In genomic region chr16:88507231-88507743, GRCh38 we compare ENCODE assay signal across 19 cellular contexts. TPM values are rescaled to one million over a fixed set of nuclear protein-coding genes. Genes with fewer than 3 reads are reported as not detected.
DNase-seq lines count a peak whose midpoint lies in the region; ATAC-seq, FAIRE-seq and TF ChIP-seq lines count a peak whose summit lies in the region.
"Had no signal": no experiment of that assay in that cellular context is flagged by ENCODE, and none has a peak within 500 bp of the region (broad histone marks: within the 10 kb centered on the region; RNA-seq: fewer than 3 reads in every experiment).

No MANE protein-coding gene starts in this region.

- in situ Hi-C loops in K562 (cut with MboI) = no loop called here

- peaks cover 6% of the 10 kb centered on the region for H3K9me1 ChIP-seq in K562 (ENCODE audit: control insufficient read depth, insufficient read depth, low read length)

- WGBS in K562 (ENCODE audit: insufficient coverage, low coverage, missing lambda C conversion rate) = 83% methylated on average over 9 of the region's 9 CpGs

- CTCF ChIA-PET in K562 (lab: Yijun Ruan, JAX; ENCODE audit: low intra/inter-chr PET ratio) (no interaction called here), OCI-LY7 (lab: Charles Lee; ENCODE audit: unreplicated experiment) (no interaction called here)

- no peak for FAIRE-seq in K562 (lab: Jason Lieb, UNC)
- FAIRE-seq: A204.1 had no signal

- H2AFZ ChIP-seq in K562 (ENCODE audit: low read depth, low read length) (no peak overlapping the region), OCI-LY7 (ENCODE audit: low read length) (no peak overlapping the region)

- H3K9me3 ChIP-seq in K562 (replicated peaks; ENCODE audit: control insufficient read depth, insufficient read depth, low read depth, low read length) (no peaks in the 10 kb centered on the region), OCI-LY7 (ENCODE audit: low read length) (no peaks in the 10 kb centered on the region), vagina (no peaks in the 10 kb centered on the region)

- intact Hi-C loops in K562 (cut with micrococcal nuclease) (no loop called here), OCI-LY7 (cut with micrococcal nuclease; ENCODE audit: unreplicated experiment) (no loop called here), vagina (cut with DNase I) (no loop called here)

- H3K4me2 ChIP-seq in K562 (ENCODE audit: insufficient read depth, low read length) (no peak overlapping the region; the same call in 1 of the 2 replicates), OCI-LY7 (ENCODE audit: low read length) (no peak overlapping the region)

- no peak for TF ChIP-seq EP300 in K562 (IDR thresholded peaks at IDR 0.05; ENCODE audit: low read length)

- H3K4me3 ChIP-seq in K562 (no peak overlapping the region), OCI-LY7 (ENCODE audit: low read depth, low read length, poor library complexity, severe bottlenecking) (no peak overlapping the region), vagina (no peak overlapping the region)
- H3K4me3 ChIP-seq: SK-N-MC had no signal

- no peaks in the 10 kb centered on the region for H3K9me2 ChIP-seq in OCI-LY7 (ENCODE audit: insufficient read depth, low read length)

- DNase-seq in A172 (ENCODE audit: low spot score) (peak; percentile 52), M059J (ENCODE audit: low read depth) (peak; percentile 32), K562 (ENCODE audit: extremely low read depth in 1 of 4, low spot score in 3 of 4) (no peak), glomerular visceral epithelial cell (ENCODE audit: extremely low spot score) (peak; percentile 9), Ammon's horn (ENCODE audit: low spot score) (no peak), OCI-LY7 (ENCODE audit: low spot score) (no peak), vagina (ENCODE audit: extremely low spot score in 2 of 2) (no peak)
- DNase-seq: CD4-positive, CD25-positive, alpha-beta regulatory T cell; GOT3; KBM-7; NCI-H1048; NCI-H1436 treated with DMSO at 0.1 percent for 48 hours; NCI-H2029 treated with DMSO at 0.1 percent for 48 hours; NCI-H2171 treated with DMSO at 0.1 percent for 48 hours; NCI-H748 treated with DMSO at 0.1 percent for 48 hours; Right ventricle myocardium superior had no signal

- ATAC-seq in K562 (no peak), GM18511 (IDR thresholded peaks at IDR 0.05; ENCODE audit: unreplicated experiment) (no peak)

- H3K9ac ChIP-seq in K562 (ENCODE audit: insufficient read depth in 1 of 2, low read depth in 2 of 2, low read length in 2 of 2) = peak overlapping the region in 1 of 2 experiments; percentile 54; a peak in 1 of 4 replicates

- H3K27ac ChIP-seq in K562 (ENCODE audit: extremely low read depth, low read depth, low read length) (no peak overlapping the region), OCI-LY7 (ENCODE audit: low read depth, low read length, poor library complexity, severe bottlenecking) (no peak overlapping the region), vagina (no peak overlapping the region)
- H3K27ac ChIP-seq: SK-N-MC had no signal

- BruUV-seq in K562 (replicated peaks; lab: Mats Ljungman, UMichigan) (no TSS peak), OCI-LY7 (replicated peaks; lab: Mats Ljungman, UMichigan) (no TSS peak)

- peaks cover 59% of the 10 kb centered on the region; the same call in 2 of the 3 replicates for H3K36me3 ChIP-seq in K562 (ENCODE audit: control insufficient read depth, insufficient read depth, low read length)
- no peaks in the 10 kb centered on the region for H3K36me3 ChIP-seq in OCI-LY7 (ENCODE audit: insufficient read depth, low read length)
- H3K36me3 ChIP-seq in vagina = no peaks in the 10 kb centered on the region

- H3K4me1 ChIP-seq in K562 (replicated peaks in 1 of 2; ENCODE audit: control insufficient read depth in 2 of 2, insufficient read depth in 2 of 2, low read length in 2 of 2) = peaks cover 31 to 96% of the 10 kb centered on the region in 2 experiments
- H3K4me1 ChIP-seq in OCI-LY7 (ENCODE audit: insufficient read depth, low read length, poor library complexity, severe bottlenecking) = peaks cover 12% of the 10 kb centered on the region
- peaks cover 8% of the 10 kb centered on the region for H3K4me1 ChIP-seq in vagina

- H3K27me3 ChIP-seq in K562 (ENCODE audit: control insufficient read depth in 2 of 2, insufficient read depth in 2 of 2, low read length in 2 of 2) (no peaks in the 10 kb centered on the region), vagina (no peaks in the 10 kb centered on the region)

- TF ChIP-seq RAD21 in K562 (CRISPR knock-in tag; conservative IDR thresholded peaks at IDR 0.05 in 1 of 2, IDR thresholded peaks at IDR 0.05 in 1 of 2) = no peak

- POLR2A ChIA-PET in K562 (lab: Yijun Ruan, JAX) (no interaction called here), OCI-LY7 (lab: Charles Lee) (no interaction called here)

- H3K79me2 ChIP-seq in K562 (ENCODE audit: control insufficient read depth, insufficient read depth, low read length) (peaks cover 46% of the 10 kb centered on the region), OCI-LY7 (ENCODE audit: insufficient read depth, low read depth, low read length) (no peaks in the 10 kb centered on the region)

- TF ChIP-seq POLR2A in K562 (conservative IDR thresholded peaks at IDR 0.05) (no peak), vagina (IDR thresholded peaks at IDR 0.05) (no peak)

- no peak for TF ChIP-seq CTCF in K562 (IDR thresholded peaks at IDR 0.05 in 2 of 3, conservative IDR thresholded peaks at IDR 0.05 in 1 of 3; ENCODE audit: insufficient read depth in 2 of 3, low read depth in 1 of 3, low read length in 3 of 3)
- no peak for TF ChIP-seq CTCF in OCI-LY7 (conservative IDR thresholded peaks at IDR 0.05; ENCODE audit: low read length)
- no peak for TF ChIP-seq CTCF in vagina (IDR thresholded peaks at IDR 0.05)

- H4K20me1 ChIP-seq in K562 (replicated peaks; ENCODE audit: control insufficient read depth, insufficient read depth, low read length) (no peaks in the 10 kb centered on the region), OCI-LY7 (ENCODE audit: insufficient read depth, low read length) (no peaks in the 10 kb centered on the region)

TF ChIP-seq in K562, 482 proteins besides CTCF, POLR2A, EP300 and RAD21:
- TF ChIP-seq RCOR1 (IDR thresholded peaks at IDR 0.05; ENCODE audit: borderline replicate concordance in 1 of 2, low read depth in 2 of 2, low read length in 2 of 2) = no peak
- TF ChIP-seq NR2C1 (IDR thresholded peaks at IDR 0.05) = no peak
- TF ChIP-seq NR2C1 (tag; IDR thresholded peaks at IDR 0.05) = no peak
- no peak for TF ChIP-seq SRSF9 (IDR thresholded peaks at IDR 0.05; ENCODE audit: borderline replicate concordance, low read depth, low read length)
- TF ChIP-seq RFX1 (IDR thresholded peaks at IDR 0.05) = no peak
- peak; percentile 42; the same call in 1 of the 2 replicates for TF ChIP-seq POLR2G (IDR thresholded peaks at IDR 0.05; ENCODE audit: low read depth, low read length)
- no peak for TF ChIP-seq MTA2 (IDR thresholded peaks at IDR 0.05; ENCODE audit: low read depth)
- no peak for TF ChIP-seq BCOR (IDR thresholded peaks at IDR 0.05)

RNA-seq across cellular contexts. Expression of gene ZFPM1, which starts 54.2 kb away (rescaled TPM):
- total RNA-seq in A172 (2014; rRNA removed; shearing (Covaris generic)) = 0.95 and 1.4 TPM in 2 replicates
- total RNA-seq in M059J (2014; rRNA removed; shearing (Covaris generic)) = 0.10 and 1.9 TPM in 2 replicates
- 14.4 and 38.8 TPM in 2 replicates for total RNA-seq in K562 (2011; cell fraction: chromatin; rRNA removed; ENCODE audit: low replicate concordance)
- 25.3 and 27.9 TPM in 2 replicates for total RNA-seq in K562 (2011; cell fraction: nucleolus; rRNA removed)
- 16.8 and 18.9 TPM in 2 replicates for total RNA-seq in K562 (2011; cell fraction: nucleoplasm; rRNA removed)
- total RNA-seq in K562 (2014; rRNA removed) (4.5 and 8.7 TPM in 2 replicates), K562 (2014; rRNA removed; fragmentation: Illumina TruSeq; extraction: Trizol) (0.26 and 0.47 TPM in 2 replicates), K562 (2015; rRNA removed; fragmentation: Illumina TruSeq; extraction: Trizol) (3.2 and 4.5 TPM in 2 replicates), K562 (2021) (32.7 and 35.9 TPM in 2 replicates), OCI-LY7 (2022) (11.9 and 14.2 TPM in 2 replicates), vagina (1.7 TPM)
- polyA plus RNA-seq in K562 (2011; rRNA removed) (0.88 and 1.4 TPM in 2 replicates), K562 (2014; fragmentation: Illumina TruSeq; extraction: Trizol) (1.2 and 5.1 TPM in 2 replicates), K562 (2014; fragmentation: Nextera tagmentation; extraction: Ambion mirVana) (under 1 TPM; 0.03 to 0.11 TPM), K562 (2014; rRNA removed) (4.7 and 5.5 TPM in 2 replicates)
- 0.81 and 4.8 TPM in 2 replicates for polyA plus RNA-seq in K562 (2011; cell fraction: cytosol; rRNA removed)
- polyA plus RNA-seq in K562 (2011; cell fraction: nucleus; rRNA removed) = 3.4 and 13.6 TPM in 2 replicates
- 7.9 and 12.2 TPM in 2 replicates for polyA plus RNA-seq in K562 (2012)
- 0.30 and 1.1 TPM in 2 replicates for polyA minus RNA-seq in K562 (2011; rRNA and poly(A)+ RNA removed)
- 12.3 and 14.7 TPM in 2 replicates for polyA minus RNA-seq in K562 (2011; cell fraction: cytosol; rRNA and poly(A)+ RNA removed)
- 7.7 and 10.1 TPM in 2 replicates for polyA minus RNA-seq in K562 (2011; cell fraction: nucleus; rRNA and poly(A)+ RNA removed)
- 0.98 and 2.1 TPM in 2 replicates for total RNA-seq in OCI-LY7 (2014; rRNA removed; shearing (Covaris generic))

Comparison
In these comparisons a context has a peak if more than half of its experiments do, and no peak if none do; other contexts are left out.
1. DNase-seq: peak in A172 (single experiment), M059J (single experiment) and glomerular visceral epithelial cell (single experiment); none in K562 (0 of 4), Ammon's horn (single experiment), OCI-LY7 (single experiment) and vagina (0 of 2).